23 cellular contexts compared by ENCODE assay signal in the genomic region with DNA sequence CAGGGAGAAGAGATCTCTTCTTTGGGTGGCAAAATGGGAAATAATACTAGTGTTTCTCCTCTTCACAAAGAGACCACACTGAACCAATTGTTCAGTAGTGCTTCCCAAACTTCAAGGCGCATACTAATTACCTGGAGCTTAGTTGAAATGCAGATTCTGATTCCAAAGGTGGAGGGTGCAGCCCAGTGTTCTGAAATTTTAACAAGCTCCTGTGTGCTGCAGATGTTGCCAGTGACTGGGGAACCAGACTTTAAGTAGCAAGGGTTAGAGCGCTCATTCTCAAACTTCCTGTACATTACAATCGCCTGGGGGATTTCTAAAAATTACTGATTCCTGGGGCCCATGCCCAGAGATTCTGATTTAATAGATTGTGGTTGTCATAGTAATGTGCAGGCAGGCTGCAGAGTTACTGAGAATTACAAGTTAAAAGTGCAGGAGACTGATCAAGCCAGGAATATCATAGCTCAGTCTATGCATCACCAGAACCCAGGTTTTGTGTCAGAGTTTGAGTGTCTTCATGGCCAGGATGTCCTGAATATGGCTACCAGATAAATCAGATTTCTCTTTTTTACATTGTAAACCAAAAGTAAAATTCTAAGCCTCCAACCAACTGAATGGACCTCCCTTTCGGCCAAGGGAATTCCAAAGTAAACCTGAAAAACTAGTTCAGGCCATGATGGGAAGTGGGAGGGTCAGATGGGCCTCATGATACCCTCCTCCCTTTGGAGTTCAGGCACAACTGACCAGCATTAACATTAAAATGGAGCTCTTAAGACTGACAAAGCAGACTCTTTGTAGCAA.
DNase-seq lines count a peak whose midpoint lies in the region; ATAC-seq and TF ChIP-seq lines count a peak whose summit lies in the region.
"Had no signal": no experiment of that assay in that cellular context is flagged by ENCODE, and none has a peak within 500 bp of the region (broad histone marks: within the 10 kb centered on the region; RNA-seq: fewer than 3 reads in every experiment).

No MANE protein-coding gene starts in this region.

- peak overlapping the region; percentile 74 for H3K27ac Mint-ChIP-seq in type B pancreatic cell
- H3K27ac Mint-ChIP-seq in activated T-helper 17 cell treated with anti-CD3 and anti-CD28 coated beads, Interleukin-2, amount 50 U/mL, for 72 hours, result no peak overlapping the region
- H3K27ac Mint-ChIP-seq: activated naive CD8-positive, alpha-beta T cell; activated T-cell treated with anti-CD3 and anti-CD28 coated beads, Interleukin-2, amount 50 U/mL, for 24 hours; CD4-positive, CD25-positive, alpha-beta regulatory T cell; dendritic cell treated with granulocyte-macrophage colony-stimulating factor and Interleukin-4, amounts not matched to agents 40 ng/mL and 50 ng/mL, for 4 days; natural killer cell treated with Interleukin-12 subunit alpha and Interleukin-12 subunit beta and Interleukin-15 and Interleukin-18, amount 100 ng/mL, for 72 hours; stimulated activated memory B cell treated with anti-CD40 and anti-IgM and Interleukin-4, amounts not matched to agents 10 μg/mL and 1 μg/mL and 100 μg/mL, for 72 hours; T-cell had no signal

- no peaks in the 10 kb centered on the region for H3K36me3 ChIP-seq in SK-N-MC (ENCODE audit: insufficient read depth, low read length)
- H3K36me3 ChIP-seq: tibial nerve had no signal

- ATAC-seq in GM19035 (IDR thresholded peaks at IDR 0.05; ENCODE audit: unreplicated experiment), result no peak
- no peak for ATAC-seq in activated T-helper 17 cell treated with anti-CD3 and anti-CD28 coated beads, Interleukin-2, amount 50 U/mL, for 72 hours (replicated peaks)
- ATAC-seq: foreskin keratinocyte; natural killer cell treated with Interleukin-12 subunit alpha and Interleukin-12 subunit beta and Interleukin-15 and Interleukin-18, amount 100 ng/mL, for 72 hours; stimulated activated memory B cell treated with anti-CD40 and anti-IgM and Interleukin-4, amounts not matched to agents 10 μg/mL and 1 μg/mL and 100 μg/mL, for 72 hours; T-cell had no signal

- H3K36me3 Mint-ChIP-seq in type B pancreatic cell, result no peaks in the 10 kb centered on the region
- H3K36me3 Mint-ChIP-seq in activated T-helper 17 cell treated with anti-CD3 and anti-CD28 coated beads, Interleukin-2, amount 50 U/mL, for 72 hours (ENCODE audit: low read depth), result no peaks in the 10 kb centered on the region
- H3K36me3 Mint-ChIP-seq: activated naive CD8-positive, alpha-beta T cell; CD4-positive, CD25-positive, alpha-beta regulatory T cell; natural killer cell treated with Interleukin-12 subunit alpha and Interleukin-12 subunit beta and Interleukin-15 and Interleukin-18, amount 100 ng/mL, for 72 hours; stimulated activated memory B cell treated with anti-CD40 and anti-IgM and Interleukin-4, amounts not matched to agents 10 μg/mL and 1 μg/mL and 100 μg/mL, for 72 hours; T-cell had no signal

- H3K27me3 Mint-ChIP-seq in type B pancreatic cell, result no peaks in the 10 kb centered on the region
- H3K27me3 Mint-ChIP-seq in activated T-helper 17 cell treated with anti-CD3 and anti-CD28 coated beads, Interleukin-2, amount 50 U/mL, for 72 hours, result no peaks in the 10 kb centered on the region
- H3K27me3 Mint-ChIP-seq: activated naive CD8-positive, alpha-beta T cell; CD4-positive, CD25-positive, alpha-beta regulatory T cell; dendritic cell treated with granulocyte-macrophage colony-stimulating factor and Interleukin-4, amounts not matched to agents 40 ng/mL and 50 ng/mL, for 4 days; stimulated activated memory B cell treated with anti-CD40 and anti-IgM and Interleukin-4, amounts not matched to agents 10 μg/mL and 1 μg/mL and 100 μg/mL, for 72 hours had no signal

- peak; percentile 16 for DNase-seq in NCI-H146 (lab: John Stamatoyannopoulos, UW)
- DNase-seq in NCI-H146 treated with DMSO at 0.1 percent for 48 hours (lab: John Stamatoyannopoulos, UW; ENCODE audit: unreplicated experiment), result no peak
- peak; percentile 72 for DNase-seq in SK-N-MC (ENCODE audit: low read depth, low spot score)
- DNase-seq in iPS-NIHi11 (ENCODE audit: low spot score), result peak; percentile 6
- DNase-seq in type B pancreatic cell (ENCODE audit: extremely low spot score, unreplicated experiment), result no peak
- DNase-seq in stimulated activated CD4-positive, alpha-beta T cell treated with anti-CD3 and anti-CD28 coated beads, Interleukin-2, amount 100 ng/mL, for 48 hours, result no peak
- DNase-seq: 8988T; activated CD4-positive, alpha-beta T cell treated with anti-CD3 and anti-CD28 coated beads, Interleukin-2, amount 50 U/mL, for 48 hours; activated T-cell treated with anti-CD3 and anti-CD28 coated beads, Interleukin-2, amount 50 U/mL, for 24 hours; CD4-positive, CD25-positive, alpha-beta regulatory T cell; foreskin keratinocyte; KG1; NCI-H1105; RPMI8226; stimulated activated CD4-positive, alpha-beta T cell treated with anti-CD3 and anti-CD28 coated beads, Interleukin-12 subunit alpha, Interleukin-12 subunit beta, amount 100 ng/mL, for 4 hours; T-cell had no signal

- peak overlapping the region; percentile 66 for H3K4me3 ChIP-seq in SK-N-MC
- H3K4me3 ChIP-seq: tibial nerve had no signal

- peak overlapping the region; percentile 27 for H3K4me3 Mint-ChIP-seq in type B pancreatic cell
- H3K4me3 Mint-ChIP-seq in activated T-helper 17 cell treated with anti-CD3 and anti-CD28 coated beads, Interleukin-2, amount 50 U/mL, for 72 hours, result no peak overlapping the region
- H3K4me3 Mint-ChIP-seq: activated naive CD8-positive, alpha-beta T cell; activated T-cell treated with anti-CD3 and anti-CD28 coated beads, Interleukin-2, amount 50 U/mL, for 24 hours; CD4-positive, CD25-positive, alpha-beta regulatory T cell; dendritic cell treated with granulocyte-macrophage colony-stimulating factor and Interleukin-4, amounts not matched to agents 40 ng/mL and 50 ng/mL, for 4 days; natural killer cell treated with Interleukin-12 subunit alpha and Interleukin-12 subunit beta and Interleukin-15 and Interleukin-18, amount 100 ng/mL, for 72 hours; stimulated activated memory B cell treated with anti-CD40 and anti-IgM and Interleukin-4, amounts not matched to agents 10 μg/mL and 1 μg/mL and 100 μg/mL, for 72 hours; T-cell had no signal

- H3K9ac ChIP-seq in SK-N-MC (ENCODE audit: insufficient read length), result no peak overlapping the region

- H3K4me1 Mint-ChIP-seq in type B pancreatic cell (ENCODE audit: unreplicated experiment), result peaks cover 23% of the 10 kb centered on the region
- H3K4me1 Mint-ChIP-seq in activated T-helper 17 cell treated with anti-CD3 and anti-CD28 coated beads, Interleukin-2, amount 50 U/mL, for 72 hours, result no peaks in the 10 kb centered on the region
- H3K4me1 Mint-ChIP-seq: stimulated activated memory B cell treated with anti-CD40 and anti-IgM and Interleukin-4, amounts not matched to agents 10 μg/mL and 1 μg/mL and 100 μg/mL, for 72 hours had no signal

- TF ChIP-seq CTCF in type B pancreatic cell (conservative IDR thresholded peaks at IDR 0.05), result no peak

- H3K27ac ChIP-seq in SK-N-MC, result peak overlapping the region; percentile 86
- H3K27ac ChIP-seq: foreskin keratinocyte, tibial nerve had no signal

- H3K9me3 Mint-ChIP-seq in type B pancreatic cell, result no peaks in the 10 kb centered on the region
- no peaks in the 10 kb centered on the region for H3K9me3 Mint-ChIP-seq in activated T-helper 17 cell treated with anti-CD3 and anti-CD28 coated beads, Interleukin-2, amount 50 U/mL, for 72 hours
- H3K9me3 Mint-ChIP-seq: activated T-cell treated with anti-CD3 and anti-CD28 coated beads, Interleukin-2, amount 50 U/mL, for 24 hours; dendritic cell treated with granulocyte-macrophage colony-stimulating factor and Interleukin-4, amounts not matched to agents 40 ng/mL and 50 ng/mL, for 4 days; natural killer cell treated with Interleukin-12 subunit alpha and Interleukin-12 subunit beta and Interleukin-15 and Interleukin-18, amount 100 ng/mL, for 72 hours; stimulated activated memory B cell treated with anti-CD40 and anti-IgM and Interleukin-4, amounts not matched to agents 10 μg/mL and 1 μg/mL and 100 μg/mL, for 72 hours; T-cell had no signal

- no peaks in the 10 kb centered on the region for H3K9me3 ChIP-seq in SK-N-MC (ENCODE audit: low read depth, low read length)
- H3K9me3 ChIP-seq: tibial nerve had no signal

Comparison
In these comparisons a context has a peak if more than half of its experiments do, and no peak if none do; other contexts are left out.
1. DNase-seq: peak in NCI-H146 (single experiment), SK-N-MC (single experiment) and iPS-NIHi11 (single experiment); none in NCI-H146 treated with DMSO at 0.1 percent for 48 hours (single experiment), type B pancreatic cell (single experiment) and stimulated activated CD4-positive, alpha-beta T cell treated with anti-CD3 and anti-CD28 coated beads, Interleukin-2, amount 100 ng/mL, for 48 hours (0 of 2).